Comparison of ENCODE assay signal across 11 cellular contexts in genomic region chr5:59143926-59144333, GRCh38.
DNase-seq lines count a peak whose midpoint lies in the region; ATAC-seq and TF ChIP-seq lines count a peak whose summit lies in the region.
"Had no signal": no experiment of that assay in that cellular context is flagged by ENCODE, and none has a peak within 500 bp of the region (broad histone marks: within the 10 kb centered on the region; RNA-seq: fewer than 3 reads in every experiment).

No MANE protein-coding gene starts in this region.

- no peaks in the 10 kb centered on the region for H3K27me3 Mint-ChIP-seq in T-helper 17 cell

- H3K4me3 Mint-ChIP-seq in T-helper 17 cell, result no peak overlapping the region
- H3K4me3 Mint-ChIP-seq: CD4-positive, alpha-beta memory T cell; H9 had no signal

- H3K9me3 ChIP-seq in T-helper 17 cell (ENCODE audit: control insufficient read depth, low read length, poor library complexity, severe bottlenecking), result no peaks in the 10 kb centered on the region

- peaks cover 6% of the 10 kb centered on the region for H3K4me1 Mint-ChIP-seq in T-helper 17 cell
- H3K4me1 Mint-ChIP-seq: H9 had no signal

- DNase-seq in GM10266 (ENCODE audit: extremely low spot score) (peak; percentile 31), NCI-H69 (lab: John Stamatoyannopoulos, UW) (peak; percentile 59), erythroblast (lab: John Stamatoyannopoulos, UW) (no peak), Ammon's horn (ENCODE audit: low spot score) (no peak), retina (no peak), T-helper 17 cell (no peak)
- DNase-seq: CD4-positive, alpha-beta memory T cell; H9; NCI-H1694 had no signal

- H3K36me3 Mint-ChIP-seq in T-helper 17 cell (ENCODE audit: low read depth), result no peaks in the 10 kb centered on the region
- H3K36me3 Mint-ChIP-seq: CD4-positive, alpha-beta memory T cell had no signal

- H3K27ac Mint-ChIP-seq in T-helper 17 cell, result no peak overlapping the region
- H3K27ac Mint-ChIP-seq: H9 had no signal

- TF ChIP-seq CTCF in GM10266 (IDR thresholded peaks at IDR 0.05; ENCODE audit: control insufficient read depth, insufficient read depth, low read depth, missing control alignments), result no peak

- TF ChIP-seq POLR2A in erythroblast (IDR thresholded peaks at IDR 0.05; ENCODE audit: low read length), result no peak

- ATAC-seq in GM19324 (IDR thresholded peaks at IDR 0.05; ENCODE audit: low FRiP score, unreplicated experiment) (peak; percentile 92), HG02852 (IDR thresholded peaks at IDR 0.05; ENCODE audit: unreplicated experiment) (peak; percentile 93), T-helper 17 cell (no peak)

Comparison
In these comparisons a context has a peak if more than half of its experiments do, and no peak if none do; other contexts are left out.
1. DNase-seq: peak in GM10266 (single experiment) and NCI-H69 (single experiment); none in erythroblast (0 of 2), Ammon's horn (single experiment), retina (single experiment) and T-helper 17 cell (0 of 3).